In the genomic region with DNA sequence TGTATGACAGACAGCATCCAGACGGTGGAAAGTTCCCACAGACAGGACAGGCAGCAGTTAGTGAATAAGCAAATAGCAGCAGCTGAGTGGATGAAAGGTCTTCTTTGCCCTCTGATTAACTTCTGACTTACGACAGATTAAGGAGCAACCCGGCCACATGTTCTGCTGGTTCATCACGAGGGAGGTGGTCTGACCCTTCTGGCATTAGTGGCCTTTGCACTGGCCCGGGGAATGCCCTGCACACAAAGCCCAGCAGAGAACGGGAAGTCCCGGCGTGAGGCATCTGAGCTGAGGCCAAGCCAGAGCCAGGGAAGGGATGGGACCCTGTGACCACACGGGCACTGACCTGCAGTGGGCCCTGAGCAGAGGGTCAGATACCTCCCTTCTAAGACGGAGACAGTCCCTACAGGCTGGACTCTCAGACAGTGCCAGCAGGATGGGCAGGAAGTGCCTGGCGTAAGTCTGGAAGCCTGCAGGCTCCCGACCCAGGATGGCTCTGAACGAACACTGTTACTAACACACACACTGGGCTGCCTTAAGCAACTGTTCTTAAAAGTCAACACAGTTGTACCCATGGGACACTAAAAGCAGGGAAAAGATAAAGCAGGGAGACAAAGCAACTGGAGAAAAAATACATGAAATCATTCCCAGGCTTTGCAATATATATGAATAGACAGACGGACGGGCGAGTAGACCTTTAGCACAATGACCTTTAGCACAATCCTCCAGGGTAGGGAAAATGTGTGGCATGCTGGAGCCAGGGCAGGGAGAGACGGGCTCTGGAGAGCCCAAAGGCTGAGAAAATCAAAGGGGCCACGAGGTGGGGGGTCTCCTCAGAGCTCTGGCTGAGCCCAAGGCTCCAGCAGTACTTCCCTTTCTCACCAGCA, we compare ENCODE assay signal across 1 cellular context.
TF ChIP-seq lines count a peak whose summit lies in the region.

No MANE protein-coding gene starts in this region.

TF ChIP-seq in HepG2, 621 proteins besides CTCF, POLR2A, EP300 and RAD21 (continued from another document and continues in another):
- peak; percentile 57 for TF ChIP-seq HDAC2 (CRISPR knock-in tag; IDR thresholded peaks at IDR 0.05)
- no peak for TF ChIP-seq STAT5B (CRISPR knock-in tag; IDR thresholded peaks at IDR 0.05)
- no peak for TF ChIP-seq NR3C1 (CRISPR knock-in tag; IDR thresholded peaks at IDR 0.05)
- no peak for TF ChIP-seq ZSCAN20 (CRISPR knock-in tag; IDR thresholded peaks at IDR 0.05; ENCODE audit: borderline replicate concordance)
- no peak for TF ChIP-seq NONO (IDR thresholded peaks at IDR 0.05)
- TF ChIP-seq NONO (CRISPR knock-in tag; conservative IDR thresholded peaks at IDR 0.05), result peak; percentile 67; the same call in 1 of the 2 replicates
- TF ChIP-seq, protein P1, sequence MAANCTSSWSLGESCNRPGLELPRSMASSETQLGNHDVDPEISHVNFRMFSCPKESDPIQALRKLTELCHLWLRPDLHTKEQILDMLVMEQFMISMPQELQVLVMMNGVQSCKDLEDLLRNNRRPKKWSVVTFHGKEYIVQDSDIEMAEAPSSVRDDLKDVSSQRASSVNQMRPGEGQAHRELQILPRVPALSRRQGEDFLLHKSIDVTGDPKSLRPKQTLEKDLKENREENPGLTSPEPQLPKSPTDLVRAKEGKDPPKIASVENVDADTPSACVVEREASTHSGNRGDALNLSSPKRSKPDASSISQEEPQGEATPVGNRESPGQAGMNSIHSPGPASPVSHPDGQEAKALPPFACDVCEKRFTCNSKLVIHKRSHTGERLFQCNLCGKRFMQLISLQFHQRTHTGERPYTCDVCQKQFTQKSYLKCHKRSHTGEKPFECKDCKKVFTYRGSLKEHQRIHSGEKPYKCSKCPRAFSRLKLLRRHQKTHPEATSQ (CRISPR knock-in tag; IDR thresholded peaks at IDR 0.05; ENCODE audit: borderline replicate concordance), result no peak
- no peak for TF ChIP-seq ZNF558 (CRISPR knock-in tag; IDR thresholded peaks at IDR 0.05; ENCODE audit: borderline replicate concordance)
- peak; percentile 60; the same call in 1 of the 2 replicates for TF ChIP-seq GATAD2A (CRISPR knock-in tag; IDR thresholded peaks at IDR 0.05)
- TF ChIP-seq, protein P2, sequence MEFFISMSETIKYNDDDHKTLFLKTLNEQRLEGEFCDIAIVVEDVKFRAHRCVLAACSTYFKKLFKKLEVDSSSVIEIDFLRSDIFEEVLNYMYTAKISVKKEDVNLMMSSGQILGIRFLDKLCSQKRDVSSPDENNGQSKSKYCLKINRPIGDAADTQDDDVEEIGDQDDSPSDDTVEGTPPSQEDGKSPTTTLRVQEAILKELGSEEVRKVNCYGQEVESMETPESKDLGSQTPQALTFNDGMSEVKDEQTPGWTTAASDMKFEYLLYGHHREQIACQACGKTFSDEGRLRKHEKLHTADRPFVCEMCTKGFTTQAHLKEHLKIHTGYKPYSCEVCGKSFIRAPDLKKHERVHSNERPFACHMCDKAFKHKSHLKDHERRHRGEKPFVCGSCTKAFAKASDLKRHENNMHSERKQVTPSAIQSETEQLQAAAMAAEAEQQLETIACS (CRISPR knock-in tag; IDR thresholded peaks at IDR 0.05), result no peak
- TF ChIP-seq ZNF337 (CRISPR knock-in tag; IDR thresholded peaks at IDR 0.05; ENCODE audit: borderline replicate concordance, low read depth), result peak; percentile 41; the same call in 1 of the 2 replicates
- TF ChIP-seq, protein P3, sequence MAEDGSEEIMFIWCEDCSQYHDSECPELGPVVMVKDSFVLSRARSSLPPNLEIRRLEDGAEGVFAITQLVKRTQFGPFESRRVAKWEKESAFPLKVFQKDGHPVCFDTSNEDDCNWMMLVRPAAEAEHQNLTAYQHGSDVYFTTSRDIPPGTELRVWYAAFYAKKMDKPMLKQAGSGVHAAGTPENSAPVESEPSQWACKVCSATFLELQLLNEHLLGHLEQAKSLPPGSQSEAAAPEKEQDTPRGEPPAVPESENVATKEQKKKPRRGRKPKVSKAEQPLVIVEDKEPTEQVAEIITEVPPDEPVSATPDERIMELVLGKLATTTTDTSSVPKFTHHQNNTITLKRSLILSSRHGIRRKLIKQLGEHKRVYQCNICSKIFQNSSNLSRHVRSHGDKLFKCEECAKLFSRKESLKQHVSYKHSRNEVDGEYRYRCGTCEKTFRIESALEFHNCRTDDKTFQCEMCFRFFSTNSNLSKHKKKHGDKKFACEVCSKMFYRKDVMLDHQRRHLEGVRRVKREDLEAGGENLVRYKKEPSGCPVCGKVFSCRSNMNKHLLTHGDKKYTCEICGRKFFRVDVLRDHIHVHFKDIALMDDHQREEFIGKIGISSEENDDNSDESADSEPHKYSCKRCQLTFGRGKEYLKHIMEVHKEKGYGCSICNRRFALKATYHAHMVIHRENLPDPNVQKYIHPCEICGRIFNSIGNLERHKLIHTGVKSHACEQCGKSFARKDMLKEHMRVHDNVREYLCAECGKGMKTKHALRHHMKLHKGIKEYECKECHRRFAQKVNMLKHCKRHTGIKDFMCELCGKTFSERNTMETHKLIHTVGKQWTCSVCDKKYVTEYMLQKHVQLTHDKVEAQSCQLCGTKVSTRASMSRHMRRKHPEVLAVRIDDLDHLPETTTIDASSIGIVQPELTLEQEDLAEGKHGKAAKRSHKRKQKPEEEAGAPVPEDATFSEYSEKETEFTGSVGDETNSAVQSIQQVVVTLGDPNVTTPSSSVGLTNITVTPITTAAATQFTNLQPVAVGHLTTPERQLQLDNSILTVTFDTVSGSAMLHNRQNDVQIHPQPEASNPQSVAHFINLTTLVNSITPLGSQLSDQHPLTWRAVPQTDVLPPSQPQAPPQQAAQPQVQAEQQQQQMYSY (CRISPR knock-in tag; IDR thresholded peaks at IDR 0.05), result peak; percentile 88; the same call in 1 of the 2 replicates
- TF ChIP-seq MTA1 (CRISPR knock-in tag; IDR thresholded peaks at IDR 0.05; ENCODE audit: borderline replicate concordance), result peak; percentile 74; the same call in 1 of the 2 replicates
- TF ChIP-seq HMG20B (CRISPR knock-in tag; conservative IDR thresholded peaks at IDR 0.05), result no peak
- peak; percentile 50; the same call in 1 of the 2 replicates for TF ChIP-seq IRF2 (CRISPR knock-in tag; IDR thresholded peaks at IDR 0.05)
- no peak for TF ChIP-seq KLF6 (CRISPR knock-in tag; IDR thresholded peaks at IDR 0.05)
- TF ChIP-seq ZFP1 (CRISPR knock-in tag; IDR thresholded peaks at IDR 0.05), result no peak
- no peak for TF ChIP-seq NAIF1 (CRISPR knock-in tag; IDR thresholded peaks at IDR 0.05; ENCODE audit: borderline replicate concordance)
- TF ChIP-seq, protein P4, sequence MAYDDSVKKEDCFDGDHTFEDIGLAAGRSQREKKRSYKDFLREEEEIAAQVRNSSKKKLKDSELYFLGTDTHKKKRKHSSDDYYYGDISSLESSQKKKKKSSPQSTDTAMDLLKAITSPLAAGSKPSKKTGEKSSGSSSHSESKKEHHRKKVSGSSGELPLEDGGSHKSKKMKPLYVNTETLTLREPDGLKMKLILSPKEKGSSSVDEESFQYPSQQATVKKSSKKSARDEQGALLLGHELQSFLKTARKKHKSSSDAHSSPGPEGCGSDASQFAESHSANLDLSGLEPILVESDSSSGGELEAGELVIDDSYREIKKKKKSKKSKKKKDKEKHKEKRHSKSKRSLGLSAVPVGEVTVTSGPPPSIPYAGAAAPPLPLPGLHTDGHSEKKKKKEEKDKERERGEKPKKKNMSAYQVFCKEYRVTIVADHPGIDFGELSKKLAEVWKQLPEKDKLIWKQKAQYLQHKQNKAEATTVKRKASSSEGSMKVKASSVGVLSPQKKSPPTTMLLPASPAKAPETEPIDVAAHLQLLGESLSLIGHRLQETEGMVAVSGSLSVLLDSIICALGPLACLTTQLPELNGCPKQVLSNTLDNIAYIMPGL (CRISPR knock-in tag; IDR thresholded peaks at IDR 0.05; ENCODE audit: borderline replicate concordance in 1 of 2, low read depth in 1 of 2), result peak in 1 of 2 experiments; percentile 32; a peak in 1 of 4 replicates
- TF ChIP-seq CEBPB (IDR thresholded peaks at IDR 0.05; ENCODE audit: borderline replicate concordance, low read depth, low read length), result peak; percentile 0; the same call in 1 of the 2 replicates
- TF ChIP-seq, protein P5, sequence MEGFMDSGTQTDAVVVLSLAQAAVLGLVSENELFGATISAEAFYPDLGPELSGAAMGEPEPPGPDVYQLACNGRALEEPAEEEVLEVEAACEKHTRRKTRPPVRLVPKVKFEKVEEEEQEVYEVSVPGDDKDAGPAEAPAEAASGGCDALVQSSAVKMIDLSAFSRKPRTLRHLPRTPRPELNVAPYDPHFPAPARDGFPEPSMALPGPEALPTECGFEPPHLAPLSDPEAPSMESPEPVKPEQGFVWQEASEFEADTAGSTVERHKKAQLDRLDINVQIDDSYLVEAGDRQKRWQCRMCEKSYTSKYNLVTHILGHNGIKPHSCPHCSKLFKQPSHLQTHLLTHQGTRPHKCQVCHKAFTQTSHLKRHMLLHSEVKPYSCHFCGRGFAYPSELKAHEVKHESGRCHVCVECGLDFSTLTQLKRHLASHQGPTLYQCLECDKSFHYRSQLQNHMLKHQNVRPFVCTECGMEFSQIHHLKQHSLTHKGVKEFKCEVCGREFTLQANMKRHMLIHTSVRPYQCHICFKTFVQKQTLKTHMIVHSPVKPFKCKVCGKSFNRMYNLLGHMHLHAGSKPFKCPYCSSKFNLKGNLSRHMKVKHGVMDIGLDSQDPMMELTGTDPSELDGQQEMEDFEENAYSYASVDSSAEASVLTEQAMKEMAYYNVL (CRISPR knock-in tag; IDR thresholded peaks at IDR 0.05; ENCODE audit: borderline replicate concordance), result peak; percentile 81
- no peak for TF ChIP-seq KDM1A (CRISPR knock-in tag; IDR thresholded peaks at IDR 0.05)
- TF ChIP-seq, protein P6, sequence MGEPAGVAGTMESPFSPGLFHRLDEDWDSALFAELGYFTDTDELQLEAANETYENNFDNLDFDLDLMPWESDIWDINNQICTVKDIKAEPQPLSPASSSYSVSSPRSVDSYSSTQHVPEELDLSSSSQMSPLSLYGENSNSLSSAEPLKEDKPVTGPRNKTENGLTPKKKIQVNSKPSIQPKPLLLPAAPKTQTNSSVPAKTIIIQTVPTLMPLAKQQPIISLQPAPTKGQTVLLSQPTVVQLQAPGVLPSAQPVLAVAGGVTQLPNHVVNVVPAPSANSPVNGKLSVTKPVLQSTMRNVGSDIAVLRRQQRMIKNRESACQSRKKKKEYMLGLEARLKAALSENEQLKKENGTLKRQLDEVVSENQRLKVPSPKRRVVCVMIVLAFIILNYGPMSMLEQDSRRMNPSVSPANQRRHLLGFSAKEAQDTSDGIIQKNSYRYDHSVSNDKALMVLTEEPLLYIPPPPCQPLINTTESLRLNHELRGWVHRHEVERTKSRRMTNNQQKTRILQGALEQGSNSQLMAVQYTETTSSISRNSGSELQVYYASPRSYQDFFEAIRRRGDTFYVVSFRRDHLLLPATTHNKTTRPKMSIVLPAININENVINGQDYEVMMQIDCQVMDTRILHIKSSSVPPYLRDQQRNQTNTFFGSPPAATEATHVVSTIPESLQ (CRISPR knock-in tag; conservative IDR thresholded peaks at IDR 0.05), result no peak
- TF ChIP-seq, protein P7, sequence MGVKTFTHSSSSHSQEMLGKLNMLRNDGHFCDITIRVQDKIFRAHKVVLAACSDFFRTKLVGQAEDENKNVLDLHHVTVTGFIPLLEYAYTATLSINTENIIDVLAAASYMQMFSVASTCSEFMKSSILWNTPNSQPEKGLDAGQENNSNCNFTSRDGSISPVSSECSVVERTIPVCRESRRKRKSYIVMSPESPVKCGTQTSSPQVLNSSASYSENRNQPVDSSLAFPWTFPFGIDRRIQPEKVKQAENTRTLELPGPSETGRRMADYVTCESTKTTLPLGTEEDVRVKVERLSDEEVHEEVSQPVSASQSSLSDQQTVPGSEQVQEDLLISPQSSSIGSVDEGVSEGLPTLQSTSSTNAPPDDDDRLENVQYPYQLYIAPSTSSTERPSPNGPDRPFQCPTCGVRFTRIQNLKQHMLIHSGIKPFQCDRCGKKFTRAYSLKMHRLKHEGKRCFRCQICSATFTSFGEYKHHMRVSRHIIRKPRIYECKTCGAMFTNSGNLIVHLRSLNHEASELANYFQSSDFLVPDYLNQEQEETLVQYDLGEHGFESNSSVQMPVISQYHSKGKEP (CRISPR knock-in tag; IDR thresholded peaks at IDR 0.05), result no peak
- peak; percentile 64; the same call in 1 of the 2 replicates for TF ChIP-seq HDAC1 (CRISPR knock-in tag; IDR thresholded peaks at IDR 0.05)
- peak; percentile 66 for TF ChIP-seq TEAD3 (CRISPR knock-in tag; optimal IDR thresholded peaks at IDR 0.05; ENCODE audit: borderline replicate concordance)
- 0 out of 2 replicates have a peak, but pooled peaks have one; percentile 34 for TF ChIP-seq ZNF232 (CRISPR knock-in tag; IDR thresholded peaks at IDR 0.05; ENCODE audit: borderline replicate concordance)
- no peak for TF ChIP-seq ZNF329 (CRISPR knock-in tag; IDR thresholded peaks at IDR 0.05; ENCODE audit: low read depth)
- no peak; the same call in 1 of the 2 replicates for TF ChIP-seq TOE1 (CRISPR knock-in tag; IDR thresholded peaks at IDR 0.05)
- TF ChIP-seq SMAD1 (CRISPR knock-in tag; IDR thresholded peaks at IDR 0.05; ENCODE audit: borderline replicate concordance, low read depth), result no peak
- no peak for TF ChIP-seq SMARCC2 (IDR thresholded peaks at IDR 0.05)
- TF ChIP-seq DPF2 (CRISPR knock-in tag; IDR thresholded peaks at IDR 0.05; ENCODE audit: borderline replicate concordance, low read depth), result peak; percentile 49; the same call in 1 of the 2 replicates
- TF ChIP-seq, protein P8, sequence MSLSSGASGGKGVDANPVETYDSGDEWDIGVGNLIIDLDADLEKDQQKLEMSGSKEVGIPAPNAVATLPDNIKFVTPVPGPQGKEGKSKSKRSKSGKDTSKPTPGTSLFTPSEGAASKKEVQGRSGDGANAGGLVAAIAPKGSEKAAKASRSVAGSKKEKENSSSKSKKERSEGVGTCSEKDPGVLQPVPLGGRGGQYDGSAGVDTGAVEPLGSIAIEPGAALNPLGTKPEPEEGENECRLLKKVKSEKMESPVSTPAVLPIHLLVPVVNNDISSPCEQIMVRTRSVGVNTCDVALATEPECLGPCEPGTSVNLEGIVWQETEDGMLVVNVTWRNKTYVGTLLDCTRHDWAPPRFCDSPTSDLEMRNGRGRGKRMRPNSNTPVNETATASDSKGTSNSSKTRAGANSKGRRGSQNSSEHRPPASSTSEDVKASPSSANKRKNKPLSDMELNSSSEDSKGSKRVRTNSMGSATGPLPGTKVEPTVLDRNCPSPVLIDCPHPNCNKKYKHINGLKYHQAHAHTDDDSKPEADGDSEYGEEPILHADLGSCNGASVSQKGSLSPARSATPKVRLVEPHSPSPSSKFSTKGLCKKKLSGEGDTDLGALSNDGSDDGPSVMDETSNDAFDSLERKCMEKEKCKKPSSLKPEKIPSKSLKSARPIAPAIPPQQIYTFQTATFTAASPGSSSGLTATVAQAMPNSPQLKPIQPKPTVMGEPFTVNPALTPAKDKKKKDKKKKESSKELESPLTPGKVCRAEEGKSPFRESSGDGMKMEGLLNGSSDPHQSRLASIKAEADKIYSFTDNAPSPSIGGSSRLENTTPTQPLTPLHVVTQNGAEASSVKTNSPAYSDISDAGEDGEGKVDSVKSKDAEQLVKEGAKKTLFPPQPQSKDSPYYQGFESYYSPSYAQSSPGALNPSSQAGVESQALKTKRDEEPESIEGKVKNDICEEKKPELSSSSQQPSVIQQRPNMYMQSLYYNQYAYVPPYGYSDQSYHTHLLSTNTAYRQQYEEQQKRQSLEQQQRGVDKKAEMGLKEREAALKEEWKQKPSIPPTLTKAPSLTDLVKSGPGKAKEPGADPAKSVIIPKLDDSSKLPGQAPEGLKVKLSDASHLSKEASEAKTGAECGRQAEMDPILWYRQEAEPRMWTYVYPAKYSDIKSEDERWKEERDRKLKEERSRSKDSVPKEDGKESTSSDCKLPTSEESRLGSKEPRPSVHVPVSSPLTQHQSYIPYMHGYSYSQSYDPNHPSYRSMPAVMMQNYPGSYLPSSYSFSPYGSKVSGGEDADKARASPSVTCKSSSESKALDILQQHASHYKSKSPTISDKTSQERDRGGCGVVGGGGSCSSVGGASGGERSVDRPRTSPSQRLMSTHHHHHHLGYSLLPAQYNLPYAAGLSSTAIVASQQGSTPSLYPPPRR (CRISPR knock-in tag; IDR thresholded peaks at IDR 0.05; ENCODE audit: borderline replicate concordance), result peak; percentile 62; the same call in 1 of the 2 replicates
